In genomic region chr7:149880871-149881301, GRCh38 we compare ENCODE assay signal across 12 cellular contexts. TPM values are rescaled to one million over a fixed set of nuclear protein-coding genes. Genes with fewer than 3 reads are reported as not detected.
DNase-seq lines count a peak whose midpoint lies in the region; TF ChIP-seq lines count a peak whose summit lies in the region.
"Had no signal": no experiment of that assay in that cellular context is flagged by ENCODE, and none has a peak within 500 bp of the region (broad histone marks: within the 10 kb centered on the region; RNA-seq: fewer than 3 reads in every experiment).

No MANE protein-coding gene starts in this region.

- no peak for TF ChIP-seq POLR2A in erythroblast (IDR thresholded peaks at IDR 0.05; ENCODE audit: low read length)

- peak in 12 of 14 donors; percentile 53 to 81 (median 64) for DNase-seq in C1 segment of cervical spinal cord (lab: John Stamatoyannopoulos, UW)
- DNase-seq in NCI-H446 treated with DMSO at 0.1 percent for 48 hours (lab: John Stamatoyannopoulos, UW): peak; percentile 20
- DNase-seq in globus pallidus (ENCODE audit: low spot score): peak; percentile 88
- peak; percentile 57 for DNase-seq in occipital lobe (lab: John Stamatoyannopoulos, UW)
- no peak for DNase-seq in erythroblast (lab: John Stamatoyannopoulos, UW)
- DNase-seq in stimulated activated CD4-positive, alpha-beta T cell treated with anti-CD3 and anti-CD28 coated beads, Interleukin-2, amount 100 ng/mL, for 24 hours: no peak
- DNase-seq in NCI-H2107 (lab: John Stamatoyannopoulos, UW): no peak
- DNase-seq in NCI-H1048 (lab: John Stamatoyannopoulos, UW): no peak
- DNase-seq: activated CD4-positive, alpha-beta T cell treated with anti-CD3 and anti-CD28 coated beads for 1 hour; effector CD4-positive, alpha-beta T cell; foreskin keratinocyte; NCI-H2171 had no signal

RNA-seq across cellular contexts. Expression of gene ATP6V0E2, which starts 7.1 kb away (rescaled TPM):
- 112 TPM for total RNA-seq in occipital lobe

RNA-seq across cellular contexts. Expression of gene ZNF862, which starts 42.7 kb away (rescaled TPM):
- 10.0 TPM for total RNA-seq in occipital lobe

Comparison
In these comparisons a context has a peak if more than half of its experiments do, and no peak if none do; other contexts are left out.
1. DNase-seq: peak in C1 segment of cervical spinal cord (12 of 14), NCI-H446 treated with DMSO at 0.1 percent for 48 hours (single experiment), globus pallidus (single experiment) and occipital lobe (single experiment); none in erythroblast (0 of 2), stimulated activated CD4-positive, alpha-beta T cell treated with anti-CD3 and anti-CD28 coated beads, Interleukin-2, amount 100 ng/mL, for 24 hours (0 of 2), NCI-H2107 (single experiment) and NCI-H1048 (single experiment).